In genomic region chr14:50015708-50016107, GRCh38 we compare ENCODE assay signal across 18 cellular contexts.
DNase-seq lines count a peak whose midpoint lies in the region; ATAC-seq, FAIRE-seq and TF ChIP-seq lines count a peak whose summit lies in the region.
"Had no signal": no experiment of that assay in that cellular context is flagged by ENCODE, and none has a peak within 500 bp of the region (broad histone marks: within the 10 kb centered on the region; RNA-seq: fewer than 3 reads in every experiment).

No MANE protein-coding gene starts in this region.

- ATAC-seq in activated CD4-positive, alpha-beta T cell treated with anti-CD3 and anti-CD28 coated beads for 36 hours = peak; percentile 74
- no peak for ATAC-seq in T-helper 17 cell

- intact Hi-C loops in activated CD4-positive, alpha-beta T cell treated with anti-CD3 and anti-CD28 coated beads for 36 hours (cut with DNase I, micrococcal nuclease) = no loop called here
- intact Hi-C loops in CD14-positive monocyte (cut with micrococcal nuclease) = no loop called here

- H3K27ac ChIP-seq in keratinocyte (ENCODE audit: control insufficient read depth, insufficient read depth, low read length) = no peak overlapping the region
- H3K27ac ChIP-seq: 22Rv1 had no signal

- no peak overlapping the region for H3K4me3 Mint-ChIP-seq in activated CD4-positive, alpha-beta T cell treated with anti-CD3 and anti-CD28 coated beads for 36 hours
- H3K4me3 Mint-ChIP-seq in CD14-positive monocyte (peak overlapping the region in 1 of 2 donors; percentile 28), T-helper 17 cell (no peak overlapping the region)
- H3K4me3 Mint-ChIP-seq: HFFc6 had no signal

- CTCF ChIA-PET in activated CD4-positive, alpha-beta T cell treated with anti-CD3 and anti-CD28 coated beads for 36 hours (lab: Charles Lee) = interaction anchor here (1.3 to 1.4 kb wide), 2 partner anchors 23 kb away, joined by 3 to 5 read pairs; no protein-coding TSS in a partner anchor

- FAIRE-seq in keratinocyte (lab: Jason Lieb, UNC) = peak; percentile 5
- FAIRE-seq: H54 had no signal

- peaks cover 47% of the 10 kb centered on the region for H3K4me1 Mint-ChIP-seq in activated CD4-positive, alpha-beta T cell treated with anti-CD3 and anti-CD28 coated beads for 36 hours
- H3K4me1 Mint-ChIP-seq in CD14-positive monocyte = peaks cover 22% of the 10 kb centered on the region
- H3K4me1 Mint-ChIP-seq in T-helper 17 cell = peaks cover 2% of the 10 kb centered on the region

- POLR2A ChIA-PET in activated CD4-positive, alpha-beta T cell treated with anti-CD3 and anti-CD28 coated beads for 36 hours (lab: Charles Lee) = interaction anchor here (0.6 kb wide), 1 partner anchor 13 kb away, joined by 5 read pairs; no protein-coding TSS in a partner anchor

- H3K9me3 ChIP-seq in T-helper 17 cell (ENCODE audit: control insufficient read depth, low read length, poor library complexity, severe bottlenecking) = no peaks in the 10 kb centered on the region
- peaks cover 6% of the 10 kb centered on the region for H3K9me3 ChIP-seq in keratinocyte (ENCODE audit: control insufficient read depth, low read depth, low read length)

- no peaks in the 10 kb centered on the region for H3K79me2 ChIP-seq in keratinocyte (ENCODE audit: control insufficient read depth, insufficient read depth, low read length)

- no peak overlapping the region for H3K4me2 ChIP-seq in keratinocyte (ENCODE audit: control insufficient read depth, extremely low read depth, insufficient read depth, low read depth, low read length)

- H2AFZ ChIP-seq in keratinocyte (ENCODE audit: control insufficient read depth, low read length) = no peak overlapping the region

- H3K9me3 Mint-ChIP-seq in activated CD4-positive, alpha-beta T cell treated with anti-CD3 and anti-CD28 coated beads for 36 hours (ENCODE audit: low read depth) = peaks cover 12% of the 10 kb centered on the region
- H3K9me3 Mint-ChIP-seq in CD14-positive monocyte = peaks cover 8 to 15% (median 12%) of the 10 kb centered on the region in 7 donors

- dilution Hi-C loops in keratinocyte (cut with MboI; ENCODE audit: extremely low pct_ligation_motif_present, low sequenced_read_pairs) = no loop called here

- peaks cover 43% of the 10 kb centered on the region for H3K36me3 Mint-ChIP-seq in activated CD4-positive, alpha-beta T cell treated with anti-CD3 and anti-CD28 coated beads for 36 hours (ENCODE audit: low read depth)
- H3K36me3 Mint-ChIP-seq in CD14-positive monocyte (peaks cover 0 to 7% of the 10 kb centered on the region in 2 donors), T-helper 17 cell (ENCODE audit: low read depth) (peaks cover 2% of the 10 kb centered on the region)

- H3K27me3 ChIP-seq in keratinocyte (ENCODE audit: control insufficient read depth, extremely low read depth, insufficient read depth, low read length) = no peaks in the 10 kb centered on the region

- DNase-seq in activated CD4-positive, alpha-beta T cell treated with anti-CD3 and anti-CD28 coated beads for 36 hours = peak; percentile 19
- no peak for DNase-seq in activated CD4-positive, alpha-beta T cell treated with anti-CD3 and anti-CD28 coated beads for 48 hours
- peak; percentile 50 for DNase-seq in CD14-positive monocyte (ENCODE audit: low spot score)
- DNase-seq in T-helper 17 cell = no peak
- DNase-seq in keratinocyte (ENCODE audit: low read depth, low spot score) = no peak
- DNase-seq in GM19240 (ENCODE audit: insufficient read length, low spot score) = no peak
- DNase-seq in LoVo (ENCODE audit: low spot score) = no peak
- DNase-seq in SKM-1 (lab: John Stamatoyannopoulos, UW; ENCODE audit: unreplicated experiment) = no peak
- DNase-seq: DMS 273 treated with DMSO at 0.1 percent for 48 hours, GF-D8, HFFc6, KG1, NCI-H1048, NCI-H146, NCI-H2081 treated with DMSO at 0.1 percent for 48 hours, NCI-H510A treated with DMSO at 0.1 percent for 48 hours had no signal

- no peaks in the 10 kb centered on the region for H3K9me1 ChIP-seq in keratinocyte (ENCODE audit: control insufficient read depth, extremely low read depth, insufficient read depth, low read length)

- H3K4me3 ChIP-seq in keratinocyte (ENCODE audit: control insufficient read depth in 2 of 3, extremely low read depth in 1 of 3, insufficient read depth in 2 of 3, low read depth in 1 of 3, low read length in 3 of 3) = no peak overlapping the region

- no peaks in the 10 kb centered on the region for H4K20me1 ChIP-seq in keratinocyte (ENCODE audit: control insufficient read depth, extremely low read depth, insufficient read depth, low read length)

- no peak overlapping the region for H3K9ac ChIP-seq in keratinocyte (ENCODE audit: control insufficient read depth, extremely low read depth, insufficient read depth, low read length)

- no peaks in the 10 kb centered on the region for H3K36me3 ChIP-seq in keratinocyte (ENCODE audit: control insufficient read depth in 2 of 2, extremely low read depth in 1 of 2, insufficient read depth in 2 of 2, low read length in 2 of 2)

- H3K27ac Mint-ChIP-seq in activated CD4-positive, alpha-beta T cell treated with anti-CD3 and anti-CD28 coated beads for 36 hours = no peak overlapping the region
- peak overlapping the region in 5 of 7 donors; percentile 6 to 43 (median 14) for H3K27ac Mint-ChIP-seq in CD14-positive monocyte
- H3K27ac Mint-ChIP-seq in T-helper 17 cell = peak overlapping the region; percentile 44
- H3K27ac Mint-ChIP-seq: HFFc6 had no signal

- H3K4me1 ChIP-seq in keratinocyte (ENCODE audit: control insufficient read depth, extremely low read depth, insufficient read depth, low read length) = peaks cover 31% of the 10 kb centered on the region

- TF ChIP-seq CTCF in CD14-positive monocyte (IDR thresholded peaks at IDR 0.05) (no peak), keratinocyte (optimal IDR thresholded peaks at IDR 0.05 in 1 of 3, IDR thresholded peaks at IDR 0.05 in 1 of 3, conservative IDR thresholded peaks at IDR 0.05 in 1 of 3; ENCODE audit: extremely low read depth in 1 of 3, insufficient read depth in 2 of 3, low read length in 3 of 3) (no peak)

- H3K27me3 Mint-ChIP-seq in activated CD4-positive, alpha-beta T cell treated with anti-CD3 and anti-CD28 coated beads for 36 hours = no peaks in the 10 kb centered on the region
- H3K27me3 Mint-ChIP-seq in CD14-positive monocyte (ENCODE audit: low read depth in 3 of 3) (peaks cover 0 to 5% (median 1%) of the 10 kb centered on the region in 3 donors), T-helper 17 cell (no peaks in the 10 kb centered on the region)

Comparison
In these comparisons a context has a peak if more than half of its experiments do, and no peak if none do; other contexts are left out.
1. DNase-seq: peak in activated CD4-positive, alpha-beta T cell treated with anti-CD3 and anti-CD28 coated beads for 36 hours (single experiment) and CD14-positive monocyte (single experiment); none in activated CD4-positive, alpha-beta T cell treated with anti-CD3 and anti-CD28 coated beads for 48 hours (single experiment), T-helper 17 cell (0 of 3), keratinocyte (single experiment), GM19240 (single experiment), LoVo (single experiment) and SKM-1 (single experiment).